ENCODE assay signal across 9 cellular contexts in the genomic region with DNA sequence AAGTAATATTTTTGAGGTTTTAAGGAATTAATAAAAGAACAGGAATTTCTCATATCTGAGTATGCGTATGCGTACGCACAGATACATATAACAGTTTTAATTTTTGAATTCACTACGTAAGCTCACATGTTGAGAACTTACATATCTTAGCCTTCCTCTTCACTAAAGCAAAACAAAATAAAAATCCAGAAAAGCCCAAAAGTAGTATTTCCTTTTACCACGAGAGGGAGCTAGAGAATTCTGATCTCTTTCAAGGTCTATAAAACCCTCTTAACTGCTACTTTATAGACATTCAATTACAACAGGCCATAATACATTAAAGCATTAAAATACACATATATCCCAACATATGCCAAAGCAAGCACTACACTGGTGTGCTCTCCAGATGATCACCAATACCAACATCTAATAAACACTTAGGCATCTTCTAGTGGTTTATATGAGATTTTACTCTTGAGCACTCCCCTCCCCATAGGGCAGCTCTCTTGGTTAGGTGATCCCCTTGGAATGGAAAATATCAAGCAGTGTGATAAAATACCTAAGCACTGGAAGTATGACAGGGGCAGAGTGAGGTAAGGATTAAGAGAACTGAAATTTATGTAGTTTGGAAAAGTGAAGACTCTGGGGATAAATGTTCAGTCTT.
DNase-seq lines count a peak whose midpoint lies in the region; ATAC-seq and TF ChIP-seq lines count a peak whose summit lies in the region.
"Had no signal": no experiment of that assay in that cellular context is flagged by ENCODE, and none has a peak within 500 bp of the region (broad histone marks: within the 10 kb centered on the region; RNA-seq: fewer than 3 reads in every experiment).

No MANE protein-coding gene starts in this region.

- H3K4me3 Mint-ChIP-seq in naive thymus-derived CD4-positive, alpha-beta T cell, result no peak overlapping the region
- H3K4me3 Mint-ChIP-seq: T-helper 1 cell treated with Interleukin-12 subunit alpha and Interleukin-12 subunit beta and Interleukin-4 antibody, amounts not matched to agents 30 μg/mL and 1 μg/mL, for 36 hours had no signal

- POLR2A ChIA-PET in OCI-LY7 (lab: Charles Lee), result no interaction called here
- POLR2A ChIA-PET in naive thymus-derived CD4-positive, alpha-beta T cell (lab: Charles Lee), result interaction anchor here (0.6 to 1.0 kb wide), 4 partner anchors 33 to 257 kb away, joined by 3 to 4 read pairs (median 4); partner anchors contain the start of gene HOXB5

- H3K9me3 ChIP-seq in OCI-LY7 (ENCODE audit: low read length), result no peaks in the 10 kb centered on the region
- no peaks in the 10 kb centered on the region for H3K9me3 ChIP-seq in naive thymus-derived CD4-positive, alpha-beta T cell (ENCODE audit: control insufficient read depth in 2 of 3, low read length in 3 of 3)

- H3K36me3 ChIP-seq in OCI-LY7 (ENCODE audit: insufficient read depth, low read length), result no peaks in the 10 kb centered on the region
- peaks cover 0 to 3% (median 0%) of the 10 kb centered on the region in 3 experiments for H3K36me3 ChIP-seq in naive thymus-derived CD4-positive, alpha-beta T cell (ENCODE audit: control insufficient read depth in 2 of 3, insufficient read depth in 3 of 3, low read length in 3 of 3)

- H3K27ac Mint-ChIP-seq in naive thymus-derived CD4-positive, alpha-beta T cell, result peak overlapping the region in 1 of 9 donors; percentile 15
- H3K27ac Mint-ChIP-seq: T-helper 1 cell treated with Interleukin-12 subunit alpha and Interleukin-12 subunit beta and Interleukin-4 antibody, amounts not matched to agents 30 μg/mL and 1 μg/mL, for 36 hours had no signal

- peak; percentile 74 for DNase-seq in DMS53 (lab: John Stamatoyannopoulos, UW)
- peak; percentile 65 for DNase-seq in Jurkat, Clone E6-1 (ENCODE audit: low read depth, low spot score)
- peak; percentile 71 for DNase-seq in OCI-LY7 (ENCODE audit: low spot score)
- no peak for DNase-seq in coronary artery (ENCODE audit: low spot score)
- peak in 7 of 9 donors; percentile 27 to 70 (median 63) for DNase-seq in naive thymus-derived CD4-positive, alpha-beta T cell
- no peak for DNase-seq in activated T-cell treated with anti-CD3 and anti-CD28 coated beads for 4 hours
- DNase-seq in NK-92 (lab: John Stamatoyannopoulos, UW; ENCODE audit: unreplicated experiment), result no peak

- H3K4me3 ChIP-seq in Jurkat, Clone E6-1 (ENCODE audit: low read length), result no peak overlapping the region
- H3K4me3 ChIP-seq in OCI-LY7 (ENCODE audit: low read depth, low read length, poor library complexity, severe bottlenecking), result no peak overlapping the region
- no peak overlapping the region for H3K4me3 ChIP-seq in coronary artery
- no peak overlapping the region for H3K4me3 ChIP-seq in naive thymus-derived CD4-positive, alpha-beta T cell (ENCODE audit: low read length)

- ATAC-seq in naive thymus-derived CD4-positive, alpha-beta T cell, result peak; percentile 77
- ATAC-seq in GM18858 (IDR thresholded peaks at IDR 0.05; ENCODE audit: unreplicated experiment), result no peak

- no peaks in the 10 kb centered on the region for H3K4me1 ChIP-seq in OCI-LY7 (ENCODE audit: insufficient read depth, low read length, poor library complexity, severe bottlenecking)
- peaks cover 0 to 3% of the 10 kb centered on the region in 2 donors for H3K4me1 ChIP-seq in naive thymus-derived CD4-positive, alpha-beta T cell (ENCODE audit: control insufficient read depth in 2 of 2, insufficient read depth in 2 of 2, low read length in 2 of 2)

- BruUV-seq in OCI-LY7 (replicated peaks; lab: Mats Ljungman, UMichigan), result no TSS peak

- peaks cover 3 to 25% (median 12%) of the 10 kb centered on the region in 7 donors for H3K4me1 Mint-ChIP-seq in naive thymus-derived CD4-positive, alpha-beta T cell

- no peaks in the 10 kb centered on the region for H3K27me3 ChIP-seq in naive thymus-derived CD4-positive, alpha-beta T cell (ENCODE audit: control insufficient read depth in 2 of 2, insufficient read depth in 2 of 2, low read length in 2 of 2)

- H4K20me1 ChIP-seq in OCI-LY7 (ENCODE audit: insufficient read depth, low read length), result no peaks in the 10 kb centered on the region

- no peaks in the 10 kb centered on the region for H3K9me2 ChIP-seq in OCI-LY7 (ENCODE audit: insufficient read depth, low read length)

- H3K4me2 ChIP-seq in OCI-LY7 (ENCODE audit: low read length), result no peak overlapping the region

- H3K27ac ChIP-seq in OCI-LY7 (ENCODE audit: low read depth, low read length, poor library complexity, severe bottlenecking) (no peak overlapping the region), coronary artery (no peak overlapping the region)
- no peak overlapping the region for H3K27ac ChIP-seq in naive thymus-derived CD4-positive, alpha-beta T cell (ENCODE audit: low read depth, low read length)

- peaks cover 0 to 6% (median 0%) of the 10 kb centered on the region in 5 donors for H3K36me3 Mint-ChIP-seq in naive thymus-derived CD4-positive, alpha-beta T cell

- no peak overlapping the region for H2AFZ ChIP-seq in OCI-LY7 (ENCODE audit: low read length)

- H3K9me3 Mint-ChIP-seq in naive thymus-derived CD4-positive, alpha-beta T cell, result no peaks in the 10 kb centered on the region
- H3K9me3 Mint-ChIP-seq: T-helper 1 cell treated with Interleukin-12 subunit alpha and Interleukin-12 subunit beta and Interleukin-4 antibody, amounts not matched to agents 30 μg/mL and 1 μg/mL, for 36 hours had no signal

- intact Hi-C loops in OCI-LY7 (cut with micrococcal nuclease; ENCODE audit: unreplicated experiment), result loop anchor here (1.0 kb wide), 1 partner anchor 258 kb away; no protein-coding TSS in a partner anchor
- intact Hi-C loops in naive thymus-derived CD4-positive, alpha-beta T cell (cut with micrococcal nuclease), result loop anchor here (1.0 to 10.0 kb wide), 6 partner anchors 121 to 311 kb away; partner anchors contain the start of gene HOXB5 (in 2 of the 2)

- H3K79me2 ChIP-seq in OCI-LY7 (ENCODE audit: insufficient read depth, low read depth, low read length), result no peaks in the 10 kb centered on the region

- CTCF ChIA-PET in OCI-LY7 (lab: Charles Lee; ENCODE audit: unreplicated experiment), result interaction anchor here (0.6 kb wide), 1 partner anchor 1171 kb away, joined by 3 read pairs; no protein-coding TSS in a partner anchor
- CTCF ChIA-PET in naive thymus-derived CD4-positive, alpha-beta T cell (lab: Charles Lee), result interaction anchor here (0.6 to 4.3 kb wide), 19 partner anchors 9 to 310 kb away, joined by 3 to 47 read pairs (median 4); partner anchors contain the start of gene HOXB5

- H3K27me3 Mint-ChIP-seq in naive thymus-derived CD4-positive, alpha-beta T cell, result no peaks in the 10 kb centered on the region

- TF ChIP-seq CTCF in OCI-LY7 (conservative IDR thresholded peaks at IDR 0.05; ENCODE audit: low read length) (peak; percentile 97), coronary artery (IDR thresholded peaks at IDR 0.05) (peak; percentile 70)

Comparison
In these comparisons a context has a peak if more than half of its experiments do, and no peak if none do; other contexts are left out.
1. DNase-seq: peak in DMS53 (single experiment), Jurkat, Clone E6-1 (single experiment), OCI-LY7 (single experiment) and naive thymus-derived CD4-positive, alpha-beta T cell (7 of 9); none in coronary artery (single experiment), activated T-cell treated with anti-CD3 and anti-CD28 coated beads for 4 hours (single experiment) and NK-92 (single experiment).